Comparison of ENCODE assay signal across 21 cellular contexts in genomic region chr3:180531303-180532278, GRCh38.
DNase-seq lines count a peak whose midpoint lies in the region; ATAC-seq lines count a peak whose summit lies in the region.
"Had no signal": no experiment of that assay in that cellular context is flagged by ENCODE, and none has a peak within 500 bp of the region (broad histone marks: within the 10 kb centered on the region; RNA-seq: fewer than 3 reads in every experiment).

No MANE protein-coding gene starts in this region.

- no peak overlapping the region for H3K4me3 Mint-ChIP-seq in stimulated activated naive CD8-positive, alpha-beta T cell treated with anti-CD3 and anti-CD28 coated beads, Interleukin-15, amount 100 ng/mL, for 72 hours
- H3K4me3 Mint-ChIP-seq: CD14-positive monocyte; CD4-positive, alpha-beta T cell; CD8-positive, alpha-beta memory T cell; HFFc6 had no signal

- 75 to 79% methylated on average over 10 of the region's 10 CpGs for WGBS in aorta, 2 donors

- no peaks in the 10 kb centered on the region for H3K9me3 ChIP-seq in aorta (ENCODE audit: control insufficient read depth, low read length)
- H3K9me3 ChIP-seq: A549, BE2C, HAP-1 had no signal

- no peaks in the 10 kb centered on the region for H3K4me1 ChIP-seq in aorta (ENCODE audit: control insufficient read depth in 1 of 2, insufficient read depth in 2 of 2, low read length in 2 of 2)
- H3K4me1 ChIP-seq: A549; BE2C; BLaER1 treated with 17β-estradiol and CSF1 and Interleukin-3, amounts not matched to agents 10 nM and 100 nM; HAP-1 had no signal

- no peaks in the 10 kb centered on the region for H3K36me3 ChIP-seq in aorta (ENCODE audit: control insufficient read depth in 1 of 2, insufficient read depth in 2 of 2, low read length in 1 of 2)
- H3K36me3 ChIP-seq: BE2C; BLaER1 treated with 17β-estradiol and CSF1 and Interleukin-3, amounts not matched to agents 10 nM and 100 nM; HAP-1 had no signal

- no peaks in the 10 kb centered on the region for H3K27me3 Mint-ChIP-seq in stimulated activated naive CD8-positive, alpha-beta T cell treated with anti-CD3 and anti-CD28 coated beads, Interleukin-15, amount 100 ng/mL, for 72 hours

- no peak overlapping the region for H3K27ac ChIP-seq in aorta (ENCODE audit: low read depth in 1 of 2, low read length in 2 of 2)
- H3K27ac ChIP-seq: A549; BLaER1 treated with 17β-estradiol and CSF1 and Interleukin-3, amounts not matched to agents 10 nM and 100 nM had no signal

- H3K4me3 ChIP-seq in aorta (ENCODE audit: low read length in 2 of 2) = no peak overlapping the region
- H3K4me3 ChIP-seq: A549; BLaER1 treated with 17β-estradiol and CSF1 and Interleukin-3, amounts not matched to agents 10 nM and 100 nM; HAP-1 had no signal

- H3K27me3 ChIP-seq in aorta (ENCODE audit: control insufficient read depth in 1 of 2, insufficient read depth in 2 of 2, low read length in 1 of 2) = no peaks in the 10 kb centered on the region
- H3K27me3 ChIP-seq: BE2C; BLaER1 treated with 17β-estradiol and CSF1 and Interleukin-3, amounts not matched to agents 10 nM and 100 nM had no signal

- no peaks in the 10 kb centered on the region for H3K9me3 Mint-ChIP-seq in stimulated activated naive CD8-positive, alpha-beta T cell treated with anti-CD3 and anti-CD28 coated beads, Interleukin-15, amount 100 ng/mL, for 72 hours

- H3K4me1 Mint-ChIP-seq in stimulated activated naive CD8-positive, alpha-beta T cell treated with anti-CD3 and anti-CD28 coated beads, Interleukin-15, amount 100 ng/mL, for 72 hours = no peaks in the 10 kb centered on the region
- H3K4me1 Mint-ChIP-seq: CD14-positive monocyte; CD8-positive, alpha-beta memory T cell had no signal

- intact Hi-C loops in sciatic nerve (cut with DNase I) = no loop called here
- intact Hi-C loops in aorta (cut with DNase I) = no loop called here

- no peak overlapping the region for H3K27ac Mint-ChIP-seq in stimulated activated naive CD8-positive, alpha-beta T cell treated with anti-CD3 and anti-CD28 coated beads, Interleukin-15, amount 100 ng/mL, for 72 hours
- H3K27ac Mint-ChIP-seq: CD14-positive monocyte; CD4-positive, alpha-beta T cell; CD8-positive, alpha-beta memory T cell; HFFc6 had no signal

- DNase-seq in stimulated activated naive CD8-positive, alpha-beta T cell treated with anti-CD3 and anti-CD28 coated beads, Interleukin-15, amount 100 ng/mL, for 72 hours = no peak
- DNase-seq in stimulated activated naive CD8-positive, alpha-beta T cell treated with anti-CD3 and anti-CD28 coated beads, Interleukin-15, Interleukin-2, amounts not matched to agents 100 U/mL and 50 U/mL, for 24 hours = no peak
- DNase-seq in sciatic nerve (ENCODE audit: low spot score) (no peak), aorta (peak; percentile 24 to 40), DMS79 (lab: John Stamatoyannopoulos, UW) (no peak), NCI-H345 (lab: John Stamatoyannopoulos, UW) (no peak)
- DNase-seq: 8988T; ACHN; AML-193; BE2C; CD4-positive, alpha-beta T cell; CD8-positive, alpha-beta memory T cell; DMS 273 treated with DMSO at 0.1 percent for 48 hours; DMS79 treated with DMSO at 0.1 percent for 48 hours; GF-D8; GOT3; HFFc6 had no signal

- peak; percentile 35 for ATAC-seq in stimulated activated naive CD8-positive, alpha-beta T cell treated with anti-CD3 and anti-CD28 coated beads, Interleukin-15, amount 100 ng/mL, for 72 hours
- ATAC-seq in stimulated activated naive CD8-positive, alpha-beta T cell treated with anti-CD3 and anti-CD28 coated beads, Interleukin-15, Interleukin-2, amounts not matched to agents 100 U/mL and 50 U/mL, for 24 hours = no peak
- ATAC-seq in sciatic nerve (peak; percentile 13), aorta (ENCODE audit: low FRiP score) (no peak)
- ATAC-seq: A549 had no signal

Comparison
In these comparisons a context has a peak if more than half of its experiments do, and no peak if none do; other contexts are left out.
1. ATAC-seq: peak in stimulated activated naive CD8-positive, alpha-beta T cell treated with anti-CD3 and anti-CD28 coated beads, Interleukin-15, amount 100 ng/mL, for 72 hours (single experiment) and sciatic nerve (single experiment); none in stimulated activated naive CD8-positive, alpha-beta T cell treated with anti-CD3 and anti-CD28 coated beads, Interleukin-15, Interleukin-2, amounts not matched to agents 100 U/mL and 50 U/mL, for 24 hours (single experiment) and aorta (single experiment).
2. DNase-seq: peak in aorta (2 of 2); none in stimulated activated naive CD8-positive, alpha-beta T cell treated with anti-CD3 and anti-CD28 coated beads, Interleukin-15, amount 100 ng/mL, for 72 hours (0 of 2), stimulated activated naive CD8-positive, alpha-beta T cell treated with anti-CD3 and anti-CD28 coated beads, Interleukin-15, Interleukin-2, amounts not matched to agents 100 U/mL and 50 U/mL, for 24 hours (single experiment), sciatic nerve (single experiment), DMS79 (single experiment) and NCI-H345 (single experiment).